1 cellular context compared by ENCODE assay signal in genomic region chr16:3695610-3696369, GRCh38.
TF ChIP-seq lines count a peak whose summit lies in the region.

No MANE protein-coding gene starts in this region.

TF ChIP-seq in H1, 55 proteins besides CTCF, POLR2A, EP300 and RAD21:
- TF ChIP-seq USF2 (IDR thresholded peaks at IDR 0.05; ENCODE audit: low read length): no peak
- TF ChIP-seq YY1 (IDR thresholded peaks at IDR 0.05; ENCODE audit: low read depth, low read length): no peak
- no peak for TF ChIP-seq E2F6 (IDR thresholded peaks at IDR 0.05)
- TF ChIP-seq HDAC6 (IDR thresholded peaks at IDR 0.05; ENCODE audit: low read depth, low read length): no peak
- no peak for TF ChIP-seq POLR2AphosphoS5 (IDR thresholded peaks at IDR 0.05; ENCODE audit: low read depth, low read length)
- no peak for TF ChIP-seq TCF12 (IDR thresholded peaks at IDR 0.05; ENCODE audit: low read depth, low read length)
- no peak for TF ChIP-seq NANOG (IDR thresholded peaks at IDR 0.05; ENCODE audit: insufficient read depth, low read depth, low read length, poor library complexity, severe bottlenecking)
- no peak for TF ChIP-seq GTF2F1 (IDR thresholded peaks at IDR 0.05; ENCODE audit: borderline replicate concordance, low read depth, low read length)
- no peak for TF ChIP-seq POU5F1 (IDR thresholded peaks at IDR 0.05; ENCODE audit: low read depth, low read length)
- no peak for TF ChIP-seq SP2 (IDR thresholded peaks at IDR 0.05; ENCODE audit: low read length)
- TF ChIP-seq KDM4A (IDR thresholded peaks at IDR 0.05; ENCODE audit: low read depth, low read length, severe bottlenecking): no peak
- no peak for TF ChIP-seq CTBP2 (IDR thresholded peaks at IDR 0.05; ENCODE audit: borderline replicate concordance, insufficient read depth, insufficient read length, low read length)
- no peak for TF ChIP-seq KDM5A (IDR thresholded peaks at IDR 0.05; ENCODE audit: low read length)
- no peak for TF ChIP-seq SP1 (IDR thresholded peaks at IDR 0.05; ENCODE audit: low read depth, low read length)
- TF ChIP-seq CHD7 (IDR thresholded peaks at IDR 0.05; ENCODE audit: insufficient replicate concordance, low read length): no peak
- no peak for TF ChIP-seq CEBPB (IDR thresholded peaks at IDR 0.05; ENCODE audit: low read depth, low read length)
